In the genomic region with DNA sequence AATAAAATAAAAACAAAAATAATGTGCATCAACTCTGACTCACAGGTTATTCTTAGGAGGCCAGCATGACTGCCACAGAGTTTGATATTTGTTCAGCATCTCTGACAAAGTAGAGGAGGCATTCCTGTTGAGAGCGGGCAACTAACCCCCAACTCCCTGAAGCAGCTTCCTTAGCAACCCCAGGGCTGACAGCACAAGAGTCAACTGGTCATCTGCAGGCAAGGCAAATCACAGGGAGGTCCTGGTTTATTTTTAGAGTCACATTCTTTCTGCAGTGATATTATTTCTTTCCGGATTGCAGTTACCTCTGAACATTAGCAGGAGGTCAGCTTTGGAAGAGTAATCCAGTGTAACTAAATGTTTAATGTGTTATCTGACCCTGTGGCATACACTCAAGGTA, we compare ENCODE assay signal across 17 cellular contexts.
DNase-seq lines count a peak whose midpoint lies in the region; ATAC-seq and TF ChIP-seq lines count a peak whose summit lies in the region.
"Had no signal": no experiment of that assay in that cellular context is flagged by ENCODE, and none has a peak within 500 bp of the region (broad histone marks: within the 10 kb centered on the region; RNA-seq: fewer than 3 reads in every experiment).

No MANE protein-coding gene starts in this region.

- CTCF ChIA-PET in activated CD8-positive, alpha-beta memory T cell treated with anti-CD3 and anti-CD28 coated beads, Interleukin-2, amount 10 ng/mL, durations not matched to agents 7 days and 5 days (lab: Charles Lee): no interaction called here

- H3K4me1 Mint-ChIP-seq in activated CD8-positive, alpha-beta memory T cell treated with anti-CD3 and anti-CD28 coated beads, Interleukin-2, amount 10 ng/mL, durations not matched to agents 7 days and 5 days: peaks cover 47% of the 10 kb centered on the region

- H3K27ac ChIP-seq in body of pancreas (peak overlapping the region in 2 of 4 donors; percentile 32 to 55), sigmoid colon (no peak overlapping the region)
- H3K27ac ChIP-seq: adrenal gland, left lung, spleen had no signal

- TF ChIP-seq CTCF in body of pancreas (IDR thresholded peaks at IDR 0.05) (no peak), sigmoid colon (IDR thresholded peaks at IDR 0.05) (no peak)

- peaks cover 5% of the 10 kb centered on the region for H3K9me3 Mint-ChIP-seq in activated CD8-positive, alpha-beta memory T cell treated with anti-CD3 and anti-CD28 coated beads, Interleukin-2, amount 10 ng/mL, durations not matched to agents 7 days and 5 days (ENCODE audit: low read depth)

- H3K9me3 ChIP-seq in body of pancreas: no peaks in the 10 kb centered on the region
- H3K9me3 ChIP-seq in sigmoid colon: peaks cover 0 to 9% (median 5%) of the 10 kb centered on the region in 4 donors
- H3K9me3 ChIP-seq: adrenal gland, HAP-1 had no signal

- H3K4me3 ChIP-seq in body of pancreas (no peak overlapping the region), sigmoid colon (no peak overlapping the region)
- H3K4me3 ChIP-seq: adrenal gland, HAP-1, left lung, spleen had no signal

- no peaks in the 10 kb centered on the region for H3K27me3 Mint-ChIP-seq in activated CD8-positive, alpha-beta memory T cell treated with anti-CD3 and anti-CD28 coated beads, Interleukin-2, amount 10 ng/mL, durations not matched to agents 7 days and 5 days

- WGBS in body of pancreas, 2 donors: 50 to 57% methylated on average over 2 of the region's 2 CpGs
- 86 to 97% methylated on average over 2 of the region's 2 CpGs for WGBS in sigmoid colon, 2 donors

- TF ChIP-seq POLR2A in body of pancreas (IDR thresholded peaks at IDR 0.05) (no peak), sigmoid colon (IDR thresholded peaks at IDR 0.05) (no peak)

- no peak for ATAC-seq in activated CD8-positive, alpha-beta memory T cell treated with anti-CD3 and anti-CD28 coated beads, Interleukin-2, amount 10 ng/mL, durations not matched to agents 7 days and 5 days
- ATAC-seq in body of pancreas (peak; percentile 56), HG02970 (IDR thresholded peaks at IDR 0.05; ENCODE audit: low FRiP score, unreplicated experiment) (no peak)
- ATAC-seq: left lung, natural killer cell had no signal

- H3K4me3 Mint-ChIP-seq in activated CD8-positive, alpha-beta memory T cell treated with anti-CD3 and anti-CD28 coated beads, Interleukin-2, amount 10 ng/mL, durations not matched to agents 7 days and 5 days: no peak overlapping the region
- H3K4me3 Mint-ChIP-seq: natural killer cell had no signal

- peaks cover 44% of the 10 kb centered on the region for H3K36me3 Mint-ChIP-seq in activated CD8-positive, alpha-beta memory T cell treated with anti-CD3 and anti-CD28 coated beads, Interleukin-2, amount 10 ng/mL, durations not matched to agents 7 days and 5 days

- H3K4me1 ChIP-seq in body of pancreas (no peaks in the 10 kb centered on the region), sigmoid colon (no peaks in the 10 kb centered on the region)
- H3K4me1 ChIP-seq: HAP-1, left lung had no signal

- TF ChIP-seq EP300 in sigmoid colon (IDR thresholded peaks at IDR 0.05): no peak

- intact Hi-C loops in body of pancreas (cut with DNase I): no loop called here
- intact Hi-C loops in sigmoid colon (cut with DNase I): no loop called here

- peak; percentile 2 for DNase-seq in activated CD8-positive, alpha-beta memory T cell treated with anti-CD3 and anti-CD28 coated beads, Interleukin-2, amount 10 ng/mL, durations not matched to agents 7 days and 5 days
- DNase-seq in activated CD8-positive, alpha-beta memory T cell treated with anti-CD3 and anti-CD28 coated beads, Interleukin-2, amount 50 U/mL, for 48 hours: no peak
- DNase-seq in body of pancreas (peak in 1 of 4 donors; percentile 13), hepatic stellate cell (ENCODE audit: low spot score) (peak; percentile 93), sigmoid colon (no peak), OCI-M2 (lab: John Stamatoyannopoulos, UW; ENCODE audit: unreplicated experiment) (no peak), hypothalamus (lab: John Stamatoyannopoulos, UW) (no peak)
- DNase-seq: 8988T; activated CD8-positive, alpha-beta memory T cell treated with anti-CD3 and anti-CD28 coated beads, Interleukin-2, amount 50 U/mL, for 4 hours; left lung; natural killer cell; OCI-M1; spleen; substantia nigra had no signal

- no peak overlapping the region for H3K27ac Mint-ChIP-seq in activated CD8-positive, alpha-beta memory T cell treated with anti-CD3 and anti-CD28 coated beads, Interleukin-2, amount 10 ng/mL, durations not matched to agents 7 days and 5 days
- H3K27ac Mint-ChIP-seq: natural killer cell had no signal

- no peaks in the 10 kb centered on the region for H3K36me3 ChIP-seq in body of pancreas (replicated peaks in 1 of 2; ENCODE audit: insufficient read depth in 1 of 2, low read depth in 2 of 2)
- H3K36me3 ChIP-seq in sigmoid colon: peaks cover 0 to 85% (median 46%) of the 10 kb centered on the region in 4 donors
- H3K36me3 ChIP-seq: HAP-1 had no signal

- H3K27me3 ChIP-seq in body of pancreas: no peaks in the 10 kb centered on the region
- no peaks in the 10 kb centered on the region for H3K27me3 ChIP-seq in sigmoid colon
- H3K27me3 ChIP-seq: adrenal gland, left lung, spleen had no signal

Comparison
In these comparisons a context has a peak if more than half of its experiments do, and no peak if none do; other contexts are left out.
1. DNase-seq: peak in activated CD8-positive, alpha-beta memory T cell treated with anti-CD3 and anti-CD28 coated beads, Interleukin-2, amount 10 ng/mL, durations not matched to agents 7 days and 5 days (single experiment) and hepatic stellate cell (single experiment); none in activated CD8-positive, alpha-beta memory T cell treated with anti-CD3 and anti-CD28 coated beads, Interleukin-2, amount 50 U/mL, for 48 hours (single experiment), sigmoid colon (single experiment), OCI-M2 (single experiment) and hypothalamus (0 of 51).